In genomic region chr17:72560303-72561247, GRCh38 we compare ENCODE assay signal across 9 cellular contexts.
DNase-seq lines count a peak whose midpoint lies in the region; ATAC-seq and TF ChIP-seq lines count a peak whose summit lies in the region.
"Had no signal": no experiment of that assay in that cellular context is flagged by ENCODE, and none has a peak within 500 bp of the region (broad histone marks: within the 10 kb centered on the region; RNA-seq: fewer than 3 reads in every experiment).

No MANE protein-coding gene starts in this region.

- no peaks in the 10 kb centered on the region for H4K20me1 ChIP-seq in Karpas-422 (ENCODE audit: insufficient read depth, low read depth, low read length)

- no peaks in the 10 kb centered on the region for H3K9me3 ChIP-seq in CD4-positive, alpha-beta memory T cell (ENCODE audit: control insufficient read depth in 1 of 2, low read length in 2 of 2)
- H3K9me3 ChIP-seq in Karpas-422 (ENCODE audit: low read length): no peaks in the 10 kb centered on the region
- no peaks in the 10 kb centered on the region for H3K9me3 ChIP-seq in Panc1 (ENCODE audit: control insufficient read depth, insufficient read depth, low read depth, low read length)
- H3K9me3 ChIP-seq in parathyroid adenoma (ENCODE audit: control insufficient read depth, low read length): no peaks in the 10 kb centered on the region

- no peak overlapping the region for H3K27ac Mint-ChIP-seq in CD4-positive, alpha-beta memory T cell
- H3K27ac Mint-ChIP-seq in activated T-helper 2 cell treated with anti-CD3 and anti-CD28 coated beads, Interferon-gamma antibody, Interleukin-2, Interleukin-4, amounts not matched to agents 10 μg/mL and 5 μg/mL and 100 μg/mL, durations not matched to agents 14 hours and 24 hours and 36 hours: no peak overlapping the region

- H3K27me3 ChIP-seq in CD4-positive, alpha-beta memory T cell (ENCODE audit: insufficient read depth, low read length): no peaks in the 10 kb centered on the region
- H3K27me3 ChIP-seq in Karpas-422 (ENCODE audit: low read length): no peaks in the 10 kb centered on the region
- H3K27me3 ChIP-seq in Panc1 (ENCODE audit: control insufficient read depth, insufficient read depth, low read length): no peaks in the 10 kb centered on the region
- H3K27me3 ChIP-seq in foreskin keratinocyte: no peaks in the 10 kb centered on the region
- H3K27me3 ChIP-seq in parathyroid adenoma (ENCODE audit: control insufficient read depth, insufficient read depth, low read length): no peaks in the 10 kb centered on the region

- TF ChIP-seq CTCF in Panc1 (IDR thresholded peaks at IDR 0.05) (peak; percentile 91), foreskin keratinocyte (conservative IDR thresholded peaks at IDR 0.05) (peak; percentile 90), parathyroid adenoma (IDR thresholded peaks at IDR 0.05) (peak; percentile 67)

- no TSS peak for BruUV-seq in Panc1 (replicated peaks; lab: Mats Ljungman, UMichigan)

- no peak overlapping the region for H3K27ac ChIP-seq in CD4-positive, alpha-beta memory T cell (ENCODE audit: low read depth, low read length)
- H3K27ac ChIP-seq in Karpas-422 (ENCODE audit: low read length) (no peak overlapping the region), Panc1 (ENCODE audit: low read length) (peak overlapping the region; percentile 83), foreskin keratinocyte (no peak overlapping the region), parathyroid adenoma (no peak overlapping the region)

- H3K27me3 Mint-ChIP-seq in CD4-positive, alpha-beta memory T cell: no peaks in the 10 kb centered on the region
- H3K27me3 Mint-ChIP-seq in activated T-helper 2 cell treated with anti-CD3 and anti-CD28 coated beads, Interferon-gamma antibody, Interleukin-2, Interleukin-4, amounts not matched to agents 10 μg/mL and 5 μg/mL and 100 μg/mL, durations not matched to agents 14 hours and 24 hours and 36 hours (ENCODE audit: low read depth): no peaks in the 10 kb centered on the region

- intact Hi-C loops in CD4-positive, alpha-beta memory T cell (cut with micrococcal nuclease): loop anchor here (1.0 kb wide), 3 partner anchors 97 to 596 kb away; no protein-coding TSS in a partner anchor
- intact Hi-C loops in Panc1 (cut with micrococcal nuclease; ENCODE audit: unreplicated experiment): loop anchor here (1.0 to 10.0 kb wide), 3 partner anchors 30 to 165 kb away; no protein-coding TSS in a partner anchor
- intact Hi-C loops in activated T-helper 2 cell treated with anti-CD3 and anti-CD28 coated beads, Interferon-gamma antibody, Interleukin-2, Interleukin-4, amounts not matched to agents 10 μg/mL and 5 μg/mL and 100 μg/mL, durations not matched to agents 14 hours and 24 hours and 36 hours (cut with micrococcal nuclease): loop anchor here (1.0 to 10.0 kb wide), 2 partner anchors 167 to 694 kb away; no protein-coding TSS in a partner anchor

- H3K4me2 ChIP-seq in Karpas-422 (ENCODE audit: low read depth, low read length, poor library complexity, severe bottlenecking) (no peak overlapping the region), parathyroid adenoma (ENCODE audit: low read length) (no peak overlapping the region)

- no peak overlapping the region for H3K4me3 ChIP-seq in CD4-positive, alpha-beta memory T cell (ENCODE audit: low read length in 2 of 2)
- no peak overlapping the region for H3K4me3 ChIP-seq in Karpas-422 (ENCODE audit: low read length)
- peak overlapping the region; percentile 4 to 38; a peak in 3 of 4 replicates for H3K4me3 ChIP-seq in Panc1 (ENCODE audit: low read depth in 2 of 2, low read length in 2 of 2)
- no peak overlapping the region for H3K4me3 ChIP-seq in parathyroid adenoma (ENCODE audit: low read depth, low read length)
- H3K4me3 ChIP-seq: skin epidermis had no signal

- DNase-seq in CD4-positive, alpha-beta memory T cell: peak in 4 of 5 donors; percentile 47 to 59 (median 53)
- DNase-seq in Karpas-422 (peak; percentile 82), Panc1 (ENCODE audit: low read depth, low spot score) (no peak), foreskin keratinocyte (no peak)
- peak; percentile 29 for DNase-seq in activated T-helper 2 cell treated with anti-CD3 and anti-CD28 coated beads, Interferon-gamma antibody, Interleukin-2, Interleukin-4, amounts not matched to agents 10 μg/mL and 5 μg/mL and 100 μg/mL, durations not matched to agents 14 hours and 24 hours and 36 hours (ENCODE audit: low spot score)
- DNase-seq in effector CD8-positive, alpha-beta T cell (lab: John Stamatoyannopoulos, UW): no peak

- no peak overlapping the region for H3K4me3 Mint-ChIP-seq in CD4-positive, alpha-beta memory T cell
- no peak overlapping the region for H3K4me3 Mint-ChIP-seq in activated T-helper 2 cell treated with anti-CD3 and anti-CD28 coated beads, Interferon-gamma antibody, Interleukin-2, Interleukin-4, amounts not matched to agents 10 μg/mL and 5 μg/mL and 100 μg/mL, durations not matched to agents 14 hours and 24 hours and 36 hours (ENCODE audit: low read depth)

- CTCF ChIA-PET in CD4-positive, alpha-beta memory T cell (lab: Charles Lee; ENCODE audit: partially characterized antibody): interaction anchor here (0.8 to 9.5 kb wide), 26 partner anchors 9 to 809 kb away, joined by 3 to 205 read pairs (median 4); no protein-coding TSS in a partner anchor
- CTCF ChIA-PET in Panc1 (lab: Charles Lee): interaction anchor here (0.6 to 2.4 kb wide), 22 partner anchors 9 to 703 kb away, joined by 3 to 23 read pairs (median 5); no protein-coding TSS in a partner anchor

- no peak overlapping the region for H3K9ac ChIP-seq in Karpas-422 (ENCODE audit: low read length)
- H3K9ac ChIP-seq in parathyroid adenoma: no peak overlapping the region

- H2AFZ ChIP-seq in Karpas-422 (ENCODE audit: low read length): no peak overlapping the region
- H2AFZ ChIP-seq in parathyroid adenoma: no peak overlapping the region

- H3K9me2 ChIP-seq in Karpas-422 (replicated peaks; ENCODE audit: insufficient read depth, low read length): no peaks in the 10 kb centered on the region

- H3K79me2 ChIP-seq in Karpas-422 (ENCODE audit: low read length) (no peaks in the 10 kb centered on the region), parathyroid adenoma (no peaks in the 10 kb centered on the region)

- ATAC-seq in GM19468 (IDR thresholded peaks at IDR 0.05; ENCODE audit: extremely low read depth, unreplicated experiment) (peak; percentile 36), Panc1 (peak; percentile 83), foreskin keratinocyte (peak; percentile 54)

- no peaks in the 10 kb centered on the region for H3K4me1 ChIP-seq in CD4-positive, alpha-beta memory T cell (ENCODE audit: insufficient read depth, low read length)
- H3K4me1 ChIP-seq in Karpas-422 (ENCODE audit: low read length): no peaks in the 10 kb centered on the region
- peaks cover 83% of the 10 kb centered on the region for H3K4me1 ChIP-seq in Panc1 (ENCODE audit: control insufficient read depth, insufficient read depth, low read length)
- H3K4me1 ChIP-seq in foreskin keratinocyte: peaks cover 4% of the 10 kb centered on the region
- no peaks in the 10 kb centered on the region for H3K4me1 ChIP-seq in parathyroid adenoma

- H3K36me3 Mint-ChIP-seq in CD4-positive, alpha-beta memory T cell: no peaks in the 10 kb centered on the region
- no peaks in the 10 kb centered on the region for H3K36me3 Mint-ChIP-seq in activated T-helper 2 cell treated with anti-CD3 and anti-CD28 coated beads, Interferon-gamma antibody, Interleukin-2, Interleukin-4, amounts not matched to agents 10 μg/mL and 5 μg/mL and 100 μg/mL, durations not matched to agents 14 hours and 24 hours and 36 hours (ENCODE audit: low read depth)

- H3K36me3 ChIP-seq in CD4-positive, alpha-beta memory T cell (ENCODE audit: insufficient read depth, low read length): no peaks in the 10 kb centered on the region
- H3K36me3 ChIP-seq in Karpas-422 (ENCODE audit: insufficient read depth, low read length) (no peaks in the 10 kb centered on the region), Panc1 (ENCODE audit: control insufficient read depth, insufficient read depth, low read length) (no peaks in the 10 kb centered on the region), parathyroid adenoma (ENCODE audit: control insufficient read depth, insufficient read depth, low read length) (no peaks in the 10 kb centered on the region)

- H3K9me3 Mint-ChIP-seq in CD4-positive, alpha-beta memory T cell: no peaks in the 10 kb centered on the region
- H3K9me3 Mint-ChIP-seq in activated T-helper 2 cell treated with anti-CD3 and anti-CD28 coated beads, Interferon-gamma antibody, Interleukin-2, Interleukin-4, amounts not matched to agents 10 μg/mL and 5 μg/mL and 100 μg/mL, durations not matched to agents 14 hours and 24 hours and 36 hours: no peaks in the 10 kb centered on the region

- POLR2A ChIA-PET in CD4-positive, alpha-beta memory T cell (lab: Charles Lee; ENCODE audit: partially characterized antibody): interaction anchor here (0.7 to 2.4 kb wide), 2 partner anchors 31 to 166 kb away, joined by 4 to 11 read pairs; no protein-coding TSS in a partner anchor
- POLR2A ChIA-PET in Panc1 (lab: Charles Lee): interaction anchor here (0.6 kb wide), 1 partner anchor 177 kb away, joined by 9 read pairs; no protein-coding TSS in a partner anchor

- H3K4me1 Mint-ChIP-seq in CD4-positive, alpha-beta memory T cell: peaks cover 0 to 4% (median under 1%) of the 10 kb centered on the region in 4 donors
- H3K4me1 Mint-ChIP-seq in activated T-helper 2 cell treated with anti-CD3 and anti-CD28 coated beads, Interferon-gamma antibody, Interleukin-2, Interleukin-4, amounts not matched to agents 10 μg/mL and 5 μg/mL and 100 μg/mL, durations not matched to agents 14 hours and 24 hours and 36 hours (ENCODE audit: low read depth): no peaks in the 10 kb centered on the region

- in situ Hi-C loops in Panc1 (cut with HindIII; ENCODE audit: low pct_unique_long_range_greater_than_20kb, low sequenced_read_pairs): no loop called here

Comparison
In these comparisons a context has a peak if more than half of its experiments do, and no peak if none do; other contexts are left out.
1. DNase-seq: peak in CD4-positive, alpha-beta memory T cell (4 of 5), Karpas-422 (single experiment) and activated T-helper 2 cell treated with anti-CD3 and anti-CD28 coated beads, Interferon-gamma antibody, Interleukin-2, Interleukin-4, amounts not matched to agents 10 μg/mL and 5 μg/mL and 100 μg/mL, durations not matched to agents 14 hours and 24 hours and 36 hours (single experiment); none in Panc1 (single experiment), foreskin keratinocyte (0 of 2) and effector CD8-positive, alpha-beta T cell (single experiment).
2. H3K4me3 ChIP-seq: peak in Panc1 (2 of 2); none in CD4-positive, alpha-beta memory T cell (0 of 2), Karpas-422 (single experiment) and parathyroid adenoma (single experiment).
3. Peak in every context shown above with its lines, with median percentiles within 50 percentile points of each other: ATAC-seq and CTCF ChIP-seq.